Comparison of ENCODE assay signal across 2 cellular contexts in genomic region chr4:52926575-52926974, GRCh38.
TF ChIP-seq lines count a peak whose summit lies in the region.

No MANE protein-coding gene starts in this region.

TF ChIP-seq in IMR-90, 13 proteins besides CTCF, POLR2A, EP300 and RAD21:
- TF ChIP-seq MXI1 (IDR thresholded peaks at IDR 0.05; ENCODE audit: borderline replicate concordance, low read depth, low read length) (no peak), USF2 (IDR thresholded peaks at IDR 0.05; ENCODE audit: low read depth, low read length) (no peak), NFE2L2 (IDR thresholded peaks at IDR 0.05; ENCODE audit: low read depth, low read length) (no peak), RCOR1 (IDR thresholded peaks at IDR 0.05; ENCODE audit: insufficient replicate concordance, low read length) (no peak), ELK1 (IDR thresholded peaks at IDR 0.05; ENCODE audit: borderline replicate concordance, low read depth, low read length) (no peak), CHD1 (IDR thresholded peaks at IDR 0.05; ENCODE audit: low read depth, low read length) (no peak), MAFK (IDR thresholded peaks at IDR 0.05; ENCODE audit: low read depth, low read length) (no peak), SMC3 (IDR thresholded peaks at IDR 0.05; ENCODE audit: low read depth, low read length) (no peak), FOS (IDR thresholded peaks at IDR 0.05; ENCODE audit: low read depth, low read length) (no peak)

TF ChIP-seq in H1, 55 proteins besides CTCF, POLR2A, EP300 and RAD21:
- no peak for TF ChIP-seq TBP (IDR thresholded peaks at IDR 0.05; ENCODE audit: low read depth, low read length)
- TF ChIP-seq ZNF274 (IDR thresholded peaks at IDR 0.05; ENCODE audit: borderline replicate concordance, extremely low read depth, low read length) = no peak
- no peak for TF ChIP-seq E2F6 (IDR thresholded peaks at IDR 0.05)
- TF ChIP-seq PHF8 (conservative IDR thresholded peaks at IDR 0.05; ENCODE audit: low read depth, low read length) = no peak
- TF ChIP-seq ASH2L (IDR thresholded peaks at IDR 0.05; ENCODE audit: low read length) = no peak
